In genomic region chr5:124328201-124328600, GRCh38 we compare ENCODE assay signal across 7 cellular contexts.
"Had no signal": no experiment of that assay in that cellular context is flagged by ENCODE, and none has a peak within 500 bp of the region (broad histone marks: within the 10 kb centered on the region; RNA-seq: fewer than 3 reads in every experiment).

No MANE protein-coding gene starts in this region.

- H3K27me3 Mint-ChIP-seq: IgD-negative memory B cell had no signal

- ATAC-seq: HCT116, HepG2 had no signal

- H3K4me1 Mint-ChIP-seq: IgD-negative memory B cell had no signal

- H3K27ac Mint-ChIP-seq: IgD-negative memory B cell had no signal

- H3K4me3 Mint-ChIP-seq: IgD-negative memory B cell had no signal

- DNase-seq: GM23248, GOT3, H7, KBM-7 had no signal
